1 cellular context compared by ENCODE assay signal in the genomic region with DNA sequence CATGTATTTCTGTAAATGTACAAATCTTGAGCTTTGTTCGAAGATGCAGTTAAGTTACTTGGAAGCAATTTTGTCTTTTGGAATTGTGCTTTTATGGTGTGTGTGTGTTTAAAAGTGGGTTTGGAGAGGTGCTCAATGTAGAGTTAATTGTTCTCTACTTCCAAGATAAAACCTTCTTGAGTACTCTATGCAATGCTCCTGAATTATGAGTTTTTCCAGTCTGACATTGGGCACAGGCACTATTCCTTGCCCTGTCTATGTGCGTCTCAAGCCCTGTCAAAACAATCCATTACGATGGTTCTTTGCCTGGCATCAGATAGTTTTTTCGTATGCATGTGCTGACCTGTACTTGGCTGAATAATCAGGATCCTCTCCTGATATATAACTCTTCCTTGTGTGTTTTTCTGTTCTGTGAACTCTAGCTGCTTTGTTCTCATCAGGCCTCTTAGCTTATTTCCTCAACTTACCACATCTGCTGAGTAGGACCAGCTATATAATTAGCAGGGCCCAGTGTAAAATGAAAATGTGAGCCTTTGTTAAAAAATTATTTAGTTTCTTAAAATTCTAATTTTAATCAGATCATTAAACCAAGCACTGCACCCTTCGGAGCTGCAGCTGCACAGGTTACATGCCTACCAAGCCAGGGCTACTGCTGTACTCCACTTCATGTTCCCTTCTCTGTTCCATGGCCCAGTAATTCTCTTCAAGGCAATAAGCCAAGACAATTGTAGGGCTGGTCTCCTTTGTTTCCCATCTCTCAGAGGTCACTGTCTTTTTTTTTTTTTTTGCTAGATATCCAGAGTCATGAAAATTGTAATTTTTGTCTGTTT.
TF ChIP-seq lines count a peak whose summit lies in the region.

No MANE protein-coding gene starts in this region.

TF ChIP-seq in K562, 482 proteins besides CTCF, POLR2A, EP300 and RAD21:
- no peak for TF ChIP-seq FIP1L1 (IDR thresholded peaks at IDR 0.05; ENCODE audit: low read depth, low read length, poor library complexity, severe bottlenecking)
- TF ChIP-seq, protein P1, sequence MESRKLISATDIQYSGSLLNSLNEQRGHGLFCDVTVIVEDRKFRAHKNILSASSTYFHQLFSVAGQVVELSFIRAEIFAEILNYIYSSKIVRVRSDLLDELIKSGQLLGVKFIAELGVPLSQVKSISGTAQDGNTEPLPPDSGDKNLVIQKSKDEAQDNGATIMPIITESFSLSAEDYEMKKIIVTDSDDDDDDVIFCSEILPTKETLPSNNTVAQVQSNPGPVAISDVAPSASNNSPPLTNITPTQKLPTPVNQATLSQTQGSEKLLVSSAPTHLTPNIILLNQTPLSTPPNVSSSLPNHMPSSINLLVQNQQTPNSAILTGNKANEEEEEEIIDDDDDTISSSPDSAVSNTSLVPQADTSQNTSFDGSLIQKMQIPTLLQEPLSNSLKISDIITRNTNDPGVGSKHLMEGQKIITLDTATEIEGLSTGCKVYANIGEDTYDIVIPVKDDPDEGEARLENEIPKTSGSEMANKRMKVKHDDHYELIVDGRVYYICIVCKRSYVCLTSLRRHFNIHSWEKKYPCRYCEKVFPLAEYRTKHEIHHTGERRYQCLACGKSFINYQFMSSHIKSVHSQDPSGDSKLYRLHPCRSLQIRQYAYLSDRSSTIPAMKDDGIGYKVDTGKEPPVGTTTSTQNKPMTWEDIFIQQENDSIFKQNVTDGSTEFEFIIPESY (CRISPR knock-in tag; IDR thresholded peaks at IDR 0.05) = no peak
- no peak for TF ChIP-seq CHCHD3 (CRISPR knock-in tag; IDR thresholded peaks at IDR 0.05)
- no peak for TF ChIP-seq ZNF695 (CRISPR knock-in tag; IDR thresholded peaks at IDR 0.05)
- TF ChIP-seq, protein P2, sequence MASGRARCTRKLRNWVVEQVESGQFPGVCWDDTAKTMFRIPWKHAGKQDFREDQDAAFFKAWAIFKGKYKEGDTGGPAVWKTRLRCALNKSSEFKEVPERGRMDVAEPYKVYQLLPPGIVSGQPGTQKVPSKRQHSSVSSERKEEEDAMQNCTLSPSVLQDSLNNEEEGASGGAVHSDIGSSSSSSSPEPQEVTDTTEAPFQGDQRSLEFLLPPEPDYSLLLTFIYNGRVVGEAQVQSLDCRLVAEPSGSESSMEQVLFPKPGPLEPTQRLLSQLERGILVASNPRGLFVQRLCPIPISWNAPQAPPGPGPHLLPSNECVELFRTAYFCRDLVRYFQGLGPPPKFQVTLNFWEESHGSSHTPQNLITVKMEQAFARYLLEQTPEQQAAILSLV (tag; IDR thresholded peaks at IDR 0.05) = no peak
- TF ChIP-seq, protein P3, sequence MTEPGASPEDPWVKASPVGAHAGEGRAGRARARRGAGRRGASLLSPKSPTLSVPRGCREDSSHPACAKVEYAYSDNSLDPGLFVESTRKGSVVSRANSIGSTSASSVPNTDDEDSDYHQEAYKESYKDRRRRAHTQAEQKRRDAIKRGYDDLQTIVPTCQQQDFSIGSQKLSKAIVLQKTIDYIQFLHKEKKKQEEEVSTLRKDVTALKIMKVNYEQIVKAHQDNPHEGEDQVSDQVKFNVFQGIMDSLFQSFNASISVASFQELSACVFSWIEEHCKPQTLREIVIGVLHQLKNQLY (CRISPR knock-in tag; conservative IDR thresholded peaks at IDR 0.05) = no peak
- TF ChIP-seq SRSF3 (IDR thresholded peaks at IDR 0.05; ENCODE audit: insufficient read depth, low read length) = no peak
- TF ChIP-seq FOXJ3 (CRISPR knock-in tag; IDR thresholded peaks at IDR 0.05) = no peak
- no peak for TF ChIP-seq CBX8 (IDR thresholded peaks at IDR 0.05; ENCODE audit: borderline replicate concordance, extremely low read depth, low read depth, low read length, poor library complexity, severe bottlenecking)
- TF ChIP-seq MIER1 (IDR thresholded peaks at IDR 0.05; ENCODE audit: low read depth) = no peak
